In genomic region chr12:12016284-12017100, GRCh38 we compare ENCODE assay signal across 1 cellular context.
TF ChIP-seq lines count a peak whose summit lies in the region.

No MANE protein-coding gene starts in this region.

TF ChIP-seq in HepG2, 621 proteins besides CTCF, POLR2A, EP300 and RAD21:
- TF ChIP-seq JUNB (CRISPR knock-in tag; IDR thresholded peaks at IDR 0.05; ENCODE audit: borderline replicate concordance) (no peak), FIP1L1 (IDR thresholded peaks at IDR 0.05; ENCODE audit: borderline replicate concordance, insufficient read depth, low read depth, low read length) (no peak), ZBTB8A (CRISPR knock-in tag; IDR thresholded peaks at IDR 0.05; ENCODE audit: borderline replicate concordance, low read depth) (no peak), REPIN1 (CRISPR knock-in tag; IDR thresholded peaks at IDR 0.05; ENCODE audit: borderline replicate concordance, low read depth) (no peak), MTF1 (CRISPR knock-in tag; IDR thresholded peaks at IDR 0.05) (no peak), GFI1 (CRISPR knock-in tag; IDR thresholded peaks at IDR 0.05; ENCODE audit: borderline replicate concordance) (no peak), ZNF10 (CRISPR knock-in tag; IDR thresholded peaks at IDR 0.05; ENCODE audit: borderline replicate concordance, low read depth) (no peak), NKX3-1 (CRISPR knock-in tag; IDR thresholded peaks at IDR 0.05) (no peak), MAF1 (CRISPR knock-in tag; IDR thresholded peaks at IDR 0.05; ENCODE audit: borderline replicate concordance) (no peak), HMGA1 (CRISPR knock-in tag; conservative IDR thresholded peaks at IDR 0.05) (no peak), SP5 (CRISPR knock-in tag; IDR thresholded peaks at IDR 0.05; ENCODE audit: borderline replicate concordance, low read depth) (no peak), ZNF766 (CRISPR knock-in tag; IDR thresholded peaks at IDR 0.05; ENCODE audit: borderline replicate concordance) (no peak), ERF (CRISPR knock-in tag; IDR thresholded peaks at IDR 0.05) (no peak), TEF (CRISPR knock-in tag; IDR thresholded peaks at IDR 0.05) (no peak), CEBPZ (IDR thresholded peaks at IDR 0.05; ENCODE audit: low read length) (no peak)
- TF ChIP-seq, protein P1, sequence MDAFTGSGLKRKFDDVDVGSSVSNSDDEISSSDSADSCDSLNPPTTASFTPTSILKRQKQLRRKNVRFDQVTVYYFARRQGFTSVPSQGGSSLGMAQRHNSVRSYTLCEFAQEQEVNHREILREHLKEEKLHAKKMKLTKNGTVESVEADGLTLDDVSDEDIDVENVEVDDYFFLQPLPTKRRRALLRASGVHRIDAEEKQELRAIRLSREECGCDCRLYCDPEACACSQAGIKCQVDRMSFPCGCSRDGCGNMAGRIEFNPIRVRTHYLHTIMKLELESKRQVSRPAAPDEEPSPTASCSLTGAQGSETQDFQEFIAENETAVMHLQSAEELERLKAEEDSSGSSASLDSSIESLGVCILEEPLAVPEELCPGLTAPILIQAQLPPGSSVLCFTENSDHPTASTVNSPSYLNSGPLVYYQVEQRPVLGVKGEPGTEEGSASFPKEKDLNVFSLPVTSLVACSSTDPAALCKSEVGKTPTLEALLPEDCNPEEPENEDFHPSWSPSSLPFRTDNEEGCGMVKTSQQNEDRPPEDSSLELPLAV (CRISPR knock-in tag; conservative IDR thresholded peaks at IDR 0.05; ENCODE audit: low read depth) = no peak
- TF ChIP-seq, protein P2, sequence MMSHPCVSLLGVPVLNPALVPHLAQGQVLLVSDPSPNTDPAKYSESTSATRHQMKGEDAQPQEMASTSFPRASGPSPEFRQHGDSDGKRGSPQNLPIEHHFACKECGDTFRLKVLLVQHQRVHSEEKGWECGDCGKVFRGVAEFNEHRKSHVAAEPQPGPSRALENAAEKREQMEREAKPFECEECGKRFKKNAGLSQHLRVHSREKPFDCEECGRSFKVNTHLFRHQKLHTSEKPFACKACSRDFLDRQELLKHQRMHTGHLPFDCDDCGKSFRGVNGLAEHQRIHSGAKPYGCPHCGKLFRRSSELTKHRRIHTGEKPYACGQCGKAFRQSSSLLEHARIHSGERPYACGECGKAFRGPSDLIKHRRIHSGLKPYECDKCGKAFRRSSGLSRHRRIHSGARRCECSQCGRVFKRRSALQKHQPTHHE (CRISPR knock-in tag; IDR thresholded peaks at IDR 0.05; ENCODE audit: borderline replicate concordance) = no peak
- TF ChIP-seq, protein P3, sequence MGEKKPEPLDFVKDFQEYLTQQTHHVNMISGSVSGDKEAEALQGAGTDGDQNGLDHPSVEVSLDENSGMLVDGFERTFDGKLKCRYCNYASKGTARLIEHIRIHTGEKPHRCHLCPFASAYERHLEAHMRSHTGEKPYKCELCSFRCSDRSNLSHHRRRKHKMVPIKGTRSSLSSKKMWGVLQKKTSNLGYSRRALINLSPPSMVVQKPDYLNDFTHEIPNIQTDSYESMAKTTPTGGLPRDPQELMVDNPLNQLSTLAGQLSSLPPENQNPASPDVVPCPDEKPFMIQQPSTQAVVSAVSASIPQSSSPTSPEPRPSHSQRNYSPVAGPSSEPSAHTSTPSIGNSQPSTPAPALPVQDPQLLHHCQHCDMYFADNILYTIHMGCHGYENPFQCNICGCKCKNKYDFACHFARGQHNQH (CRISPR knock-in tag; IDR thresholded peaks at IDR 0.05) = no peak
